30 cellular contexts compared by ENCODE assay signal in genomic region chr11:100865443-100865842, GRCh38.
"Had no signal": no experiment of that assay in that cellular context is flagged by ENCODE, and none has a peak within 500 bp of the region (broad histone marks: within the 10 kb centered on the region; RNA-seq: fewer than 3 reads in every experiment).

No MANE protein-coding gene starts in this region.

- H3K36me3 ChIP-seq: cardiac muscle cell, colonic mucosa, esophagus squamous epithelium, heart left ventricle had no signal

- H3K27me3 ChIP-seq: breast epithelium, cardiac muscle cell, colonic mucosa, esophagus squamous epithelium, heart left ventricle had no signal

- DNase-seq: activated CD4-positive, alpha-beta memory T cell treated with anti-CD3 and anti-CD28 coated beads for 36 hours; activated CD4-positive, alpha-beta T cell treated with anti-CD3 and anti-CD28 coated beads for 36 hours; activated CD4-positive, alpha-beta T cell treated with anti-CD3 and anti-CD28 coated beads, Interleukin-2, amount 10 ng/mL, durations not matched to agents 24 days and 14 days; activated CD4-positive, CD25-positive, alpha-beta regulatory T cell; activated CD4-positive, CD25-positive, alpha-beta regulatory T cell treated with anti-CD3 and anti-CD28 coated beads, Interleukin-2, amount 50 U/mL, for 72 hours; activated CD8-positive, alpha-beta memory T cell treated with anti-CD3 and anti-CD28 coated beads, Interleukin-2, amount 10 ng/mL, durations not matched to agents 7 days and 5 days; activated CD8-positive, alpha-beta memory T cell treated with anti-CD3 and anti-CD28 coated beads, Interleukin-2, amount 50 U/mL, for 4 hours; activated CD8-positive, alpha-beta T cell treated with anti-CD3 and anti-CD28 coated beads, Interleukin-2, amount 10 ng/mL, durations not matched to agents 7 days and 5 days; activated effector memory CD4-positive, alpha-beta T cell treated with anti-CD3 and anti-CD28 coated beads, Interleukin-2, amount 50 U/mL, for 16 hours; activated naive CD4-positive, alpha-beta T cell; activated naive CD4-positive, alpha-beta T cell treated with anti-CD3 and anti-CD28 coated beads, Interleukin-2, amount 10 ng/mL, durations not matched to agents 7 days and 5 days; activated naive CD8-positive, alpha-beta T cell treated with anti-CD3 and anti-CD28 coated beads, Interleukin-2, amount 10 ng/mL, durations not matched to agents 7 days and 5 days; activated T-cell treated with anti-CD3 and anti-CD28 coated beads, Interleukin-2, amount 50 U/mL, for 1 hour; activated T-cell treated with anti-CD3 and anti-CD28 coated beads, Interleukin-2, amount 50 U/mL, for 48 hours; aorta; central memory CD4-positive, alpha-beta T cell; cerebellar nuclear complex; colonic mucosa; effector CD8-positive, alpha-beta T cell; esophagus squamous epithelium; foreskin melanocyte; glutamatergic neuron; heart left ventricle; T-helper 1 cell; T-helper 2 cell had no signal

- H3K4me1 ChIP-seq: breast epithelium, colonic mucosa had no signal

- H3K9me3 ChIP-seq: breast epithelium, colonic mucosa, esophagus squamous epithelium, heart left ventricle had no signal

- H3K27ac ChIP-seq: breast epithelium, cardiac muscle cell, colonic mucosa, epithelial cell of prostate, esophagus squamous epithelium, heart left ventricle had no signal

- FAIRE-seq: endometrium, endothelial cell of umbilical vein had no signal

- H3K4me3 ChIP-seq: breast epithelium, cardiac muscle cell, colonic mucosa, esophagus squamous epithelium, heart left ventricle had no signal
